Comparison of ENCODE assay signal across 9 cellular contexts in the genomic region with DNA sequence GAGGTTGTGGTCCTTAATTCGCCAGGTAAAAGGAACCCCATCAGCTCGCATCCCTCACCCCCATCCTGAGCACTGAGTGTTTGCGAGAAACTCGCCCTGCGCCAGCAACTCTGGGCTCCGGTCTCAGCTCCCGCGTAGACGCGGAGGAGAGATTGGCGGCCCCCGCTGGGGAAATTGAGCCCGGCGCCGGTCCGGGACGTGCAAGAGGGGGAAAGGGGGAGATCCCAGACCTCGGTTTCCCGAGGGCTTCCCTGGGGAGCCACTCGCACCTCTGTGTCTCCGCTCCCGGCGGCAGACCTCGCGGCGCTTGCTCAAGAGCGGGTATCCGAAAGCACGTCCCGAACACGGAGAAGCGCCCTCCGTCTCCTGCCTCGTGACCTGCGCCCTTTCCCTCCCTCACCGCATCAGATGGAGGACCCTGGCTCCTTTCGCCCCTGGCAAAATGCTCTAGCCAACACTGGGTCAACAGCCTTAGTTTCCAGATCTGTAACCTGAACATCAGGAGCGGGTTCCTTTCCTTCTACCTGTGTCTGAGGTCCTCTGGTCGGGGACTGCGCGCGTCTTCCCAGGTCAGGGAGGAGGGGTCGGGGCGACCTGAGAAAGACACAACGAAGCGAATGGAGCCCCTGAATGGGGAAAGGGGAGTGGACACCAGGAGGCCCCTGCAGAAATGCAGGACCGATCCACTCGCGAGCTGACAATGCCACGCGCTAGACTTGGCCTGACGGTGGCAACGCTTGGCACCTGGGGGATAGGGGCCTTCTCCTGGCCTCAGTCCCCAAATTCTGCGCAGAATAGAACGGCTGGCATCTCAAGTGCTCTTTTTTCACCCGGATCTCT.
A peak's percentile ranks its signal among the peaks of the same experiment; 100 is the strongest.
DNase-seq lines count a peak whose midpoint lies in the region; ATAC-seq and TF ChIP-seq lines count a peak whose summit lies in the region.
"Had no signal": no experiment of that assay in that cellular context is flagged by ENCODE, and none has a peak within 500 bp of the region (broad histone marks: within the 10 kb centered on the region; RNA-seq: fewer than 3 reads in every experiment).

No MANE protein-coding gene starts in this region.

- H3K27me3 ChIP-seq in iPS-15b (ENCODE audit: control insufficient read depth, insufficient read depth, low read length): peaks cover 77% of the 10 kb centered on the region

- no peak overlapping the region for H3K9ac ChIP-seq in iPS-15b (ENCODE audit: low read depth, low read length)

- no peak for TF ChIP-seq CTCF in retinal pigment epithelial cell (conservative IDR thresholded peaks at IDR 0.05; ENCODE audit: low read depth, low read length)

- peak overlapping the region; percentile 81 for H3K4me3 ChIP-seq in iPS-15b (ENCODE audit: low read depth, low read length)
- H3K4me3 ChIP-seq in retinal pigment epithelial cell (ENCODE audit: low read length): peak overlapping the region; percentile 54

- no peaks in the 10 kb centered on the region for H3K36me3 ChIP-seq in iPS-15b (ENCODE audit: control insufficient read depth, insufficient read depth, low read length)

- DNase-seq in GM03348 (ENCODE audit: low spot score) (peak; percentile 45), astrocyte of the hippocampus (ENCODE audit: low read depth, low spot score) (peak; percentile 65), retinal pigment epithelial cell (ENCODE audit: low read depth) (no peak), RPMI8226 (no peak)
- DNase-seq: naive B cell had no signal

- no peak for ATAC-seq in HG02981 (IDR thresholded peaks at IDR 0.05; ENCODE audit: unreplicated experiment)
- ATAC-seq in HG02588 (IDR thresholded peaks at IDR 0.05; ENCODE audit: unreplicated experiment): no peak
- ATAC-seq in GM18861 (IDR thresholded peaks at IDR 0.05; ENCODE audit: unreplicated experiment): no peak

- H3K9me3 ChIP-seq in iPS-15b (ENCODE audit: control insufficient read depth, insufficient read depth, low read length): no peaks in the 10 kb centered on the region

- H3K4me1 ChIP-seq in iPS-15b (ENCODE audit: control insufficient read depth, insufficient read depth, low read length): peaks cover 9% of the 10 kb centered on the region

Comparison
In these comparisons a context has a peak if more than half of its experiments do, and no peak if none do; other contexts are left out.
1. DNase-seq: peak in GM03348 (single experiment) and astrocyte of the hippocampus (single experiment); none in retinal pigment epithelial cell (single experiment) and RPMI8226 (single experiment).